Comparison of ENCODE assay signal across 1 cellular context in the genomic region with DNA sequence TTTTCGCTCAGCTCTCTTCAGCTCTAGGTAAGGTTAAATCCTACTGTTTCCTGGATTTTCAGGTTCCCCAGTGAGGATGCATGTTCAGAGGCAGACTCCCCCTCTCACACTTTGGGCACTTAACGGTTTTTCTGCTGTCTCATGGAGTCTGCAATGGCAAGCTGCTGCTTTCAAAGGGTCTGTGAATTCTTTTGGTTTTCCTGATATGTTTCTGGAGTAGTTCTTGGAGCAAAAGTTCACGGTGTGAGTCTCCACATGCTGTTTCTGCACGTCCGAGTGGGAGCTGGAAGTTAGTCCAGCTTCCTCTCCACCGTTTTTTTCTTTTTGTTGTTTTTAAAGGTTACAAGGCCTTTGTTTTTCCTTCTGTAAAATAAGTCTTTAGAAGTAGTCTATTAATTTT.
TF ChIP-seq lines count a peak whose summit lies in the region.

No MANE protein-coding gene starts in this region.

TF ChIP-seq in liver, 16 proteins besides CTCF, POLR2A, EP300 and RAD21:
- no peak for TF ChIP-seq EGR1 (IDR thresholded peaks at IDR 0.05; ENCODE audit: low read depth in 2 of 2)
- TF ChIP-seq JUND (IDR thresholded peaks at IDR 0.05): no peak
- peak in 1 of 2 donors; percentile 24 for TF ChIP-seq RXRA (IDR thresholded peaks at IDR 0.05)
- TF ChIP-seq FOXA1 (IDR thresholded peaks at IDR 0.05): no peak
- no peak for TF ChIP-seq HNF4A (conservative IDR thresholded peaks at IDR 0.05)
- no peak for TF ChIP-seq ZBTB33 (IDR thresholded peaks at IDR 0.05)
- TF ChIP-seq, protein P1, sequence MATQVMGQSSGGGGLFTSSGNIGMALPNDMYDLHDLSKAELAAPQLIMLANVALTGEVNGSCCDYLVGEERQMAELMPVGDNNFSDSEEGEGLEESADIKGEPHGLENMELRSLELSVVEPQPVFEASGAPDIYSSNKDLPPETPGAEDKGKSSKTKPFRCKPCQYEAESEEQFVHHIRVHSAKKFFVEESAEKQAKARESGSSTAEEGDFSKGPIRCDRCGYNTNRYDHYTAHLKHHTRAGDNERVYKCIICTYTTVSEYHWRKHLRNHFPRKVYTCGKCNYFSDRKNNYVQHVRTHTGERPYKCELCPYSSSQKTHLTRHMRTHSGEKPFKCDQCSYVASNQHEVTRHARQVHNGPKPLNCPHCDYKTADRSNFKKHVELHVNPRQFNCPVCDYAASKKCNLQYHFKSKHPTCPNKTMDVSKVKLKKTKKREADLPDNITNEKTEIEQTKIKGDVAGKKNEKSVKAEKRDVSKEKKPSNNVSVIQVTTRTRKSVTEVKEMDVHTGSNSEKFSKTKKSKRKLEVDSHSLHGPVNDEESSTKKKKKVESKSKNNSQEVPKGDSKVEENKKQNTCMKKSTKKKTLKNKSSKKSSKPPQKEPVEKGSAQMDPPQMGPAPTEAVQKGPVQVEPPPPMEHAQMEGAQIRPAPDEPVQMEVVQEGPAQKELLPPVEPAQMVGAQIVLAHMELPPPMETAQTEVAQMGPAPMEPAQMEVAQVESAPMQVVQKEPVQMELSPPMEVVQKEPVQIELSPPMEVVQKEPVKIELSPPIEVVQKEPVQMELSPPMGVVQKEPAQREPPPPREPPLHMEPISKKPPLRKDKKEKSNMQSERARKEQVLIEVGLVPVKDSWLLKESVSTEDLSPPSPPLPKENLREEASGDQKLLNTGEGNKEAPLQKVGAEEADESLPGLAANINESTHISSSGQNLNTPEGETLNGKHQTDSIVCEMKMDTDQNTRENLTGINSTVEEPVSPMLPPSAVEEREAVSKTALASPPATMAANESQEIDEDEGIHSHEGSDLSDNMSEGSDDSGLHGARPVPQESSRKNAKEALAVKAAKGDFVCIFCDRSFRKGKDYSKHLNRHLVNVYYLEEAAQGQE (IDR thresholded peaks at IDR 0.05): no peak
- no peak for TF ChIP-seq GABPA (IDR thresholded peaks at IDR 0.05 in 1 of 2, conservative IDR thresholded peaks at IDR 0.05 in 1 of 2)
- TF ChIP-seq FOXA2 (IDR thresholded peaks at IDR 0.05): no peak
- TF ChIP-seq SP1 (IDR thresholded peaks at IDR 0.05): no peak
- TF ChIP-seq TAF1 (conservative IDR thresholded peaks at IDR 0.05): no peak
- TF ChIP-seq HNF4G (IDR thresholded peaks at IDR 0.05): no peak
- peak; percentile 33 for TF ChIP-seq NR2F2 (IDR thresholded peaks at IDR 0.05)
- no peak for TF ChIP-seq YY1 (IDR thresholded peaks at IDR 0.05)
